15 cellular contexts compared by ENCODE assay signal in the genomic region with DNA sequence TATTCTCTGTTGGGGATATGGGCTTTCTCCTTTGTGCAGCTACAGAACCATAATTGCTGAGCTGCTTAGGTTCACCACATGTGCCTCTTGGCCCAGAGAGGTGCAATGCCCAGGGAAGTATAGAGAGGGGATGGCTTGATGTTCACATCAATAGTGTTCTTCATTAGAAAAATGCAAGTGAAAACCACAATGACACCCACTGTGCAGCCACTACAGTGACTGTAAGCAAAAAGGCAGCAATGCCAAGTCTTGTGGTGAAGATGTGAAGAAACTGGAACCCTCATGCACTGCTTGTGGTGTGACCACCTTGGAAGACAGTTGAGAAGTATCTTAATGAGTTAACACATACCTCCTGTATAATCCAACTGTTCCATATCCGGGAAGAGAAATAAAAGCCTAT.
A peak's percentile ranks its signal among the peaks of the same experiment; 100 is the strongest.
DNase-seq lines count a peak whose midpoint lies in the region; ATAC-seq and TF ChIP-seq lines count a peak whose summit lies in the region.
"Had no signal": no experiment of that assay in that cellular context is flagged by ENCODE, and none has a peak within 500 bp of the region (broad histone marks: within the 10 kb centered on the region; RNA-seq: fewer than 3 reads in every experiment).

No MANE protein-coding gene starts in this region.

- no peaks in the 10 kb centered on the region for H3K9me3 Mint-ChIP-seq in stimulated activated naive CD8-positive, alpha-beta T cell treated with anti-CD3 and anti-CD28 coated beads, Interleukin-15, Interleukin-2, amounts not matched to agents 100 ng/mL and 50 ng/mL, for 24 hours
- H3K9me3 Mint-ChIP-seq: CD4-positive, alpha-beta memory T cell; H9 had no signal

- peaks cover 24% of the 10 kb centered on the region for H3K27me3 Mint-ChIP-seq in stimulated activated naive CD8-positive, alpha-beta T cell treated with anti-CD3 and anti-CD28 coated beads, Interleukin-15, Interleukin-2, amounts not matched to agents 100 ng/mL and 50 ng/mL, for 24 hours

- H3K4me3 Mint-ChIP-seq in stimulated activated naive CD8-positive, alpha-beta T cell treated with anti-CD3 and anti-CD28 coated beads, Interleukin-15, Interleukin-2, amounts not matched to agents 100 ng/mL and 50 ng/mL, for 24 hours: no peak overlapping the region
- H3K4me3 Mint-ChIP-seq: CD4-positive, alpha-beta memory T cell; H9 had no signal

- peaks cover 17% of the 10 kb centered on the region for H3K4me1 Mint-ChIP-seq in stimulated activated naive CD8-positive, alpha-beta T cell treated with anti-CD3 and anti-CD28 coated beads, Interleukin-15, Interleukin-2, amounts not matched to agents 100 ng/mL and 50 ng/mL, for 24 hours (ENCODE audit: low read depth)
- H3K4me1 Mint-ChIP-seq: CD4-positive, alpha-beta memory T cell had no signal

- in situ Hi-C loops in astrocyte of the spinal cord (cut with HindIII; ENCODE audit: low sequenced_read_pairs): no loop called here

- peak; percentile 82 for DNase-seq in Jurkat, Clone E6-1 (ENCODE audit: low read depth, low spot score)
- DNase-seq in RPMI7951 (ENCODE audit: low read depth): peak; percentile 43
- peak; percentile 76 for DNase-seq in astrocyte of the spinal cord (ENCODE audit: low read depth, low spot score)
- no peak for DNase-seq in activated T-cell treated with anti-CD3 and anti-CD28 coated beads for 4 hours
- DNase-seq: CD4-positive, alpha-beta memory T cell; H9; NCI-H1092 treated with DMSO at 0.1 percent for 48 hours; NCI-H1694; NCI-H2107; NCI-H2227 treated with DMSO at 0.1 percent for 48 hours; NCI-H524 treated with DMSO at 0.1 percent for 48 hours had no signal

- ATAC-seq in GM18520 (IDR thresholded peaks at IDR 0.05; ENCODE audit: unreplicated experiment) (no peak), HG03457 (IDR thresholded peaks at IDR 0.05; ENCODE audit: unreplicated experiment) (no peak)
- ATAC-seq: K562 had no signal

- TF ChIP-seq CTCF in astrocyte of the spinal cord (IDR thresholded peaks at IDR 0.05; ENCODE audit: low read depth, low read length): no peak

- no peak overlapping the region for H3K4me3 ChIP-seq in Jurkat, Clone E6-1 (ENCODE audit: low read length)
- no peak overlapping the region for H3K4me3 ChIP-seq in astrocyte of the spinal cord (ENCODE audit: low read depth, low read length)
- H3K4me3 ChIP-seq: K562 had no signal

- peak overlapping the region; percentile 24 for H3K27ac Mint-ChIP-seq in stimulated activated naive CD8-positive, alpha-beta T cell treated with anti-CD3 and anti-CD28 coated beads, Interleukin-15, Interleukin-2, amounts not matched to agents 100 ng/mL and 50 ng/mL, for 24 hours
- H3K27ac Mint-ChIP-seq: CD4-positive, alpha-beta memory T cell; H9 had no signal

- no peaks in the 10 kb centered on the region for H3K36me3 Mint-ChIP-seq in stimulated activated naive CD8-positive, alpha-beta T cell treated with anti-CD3 and anti-CD28 coated beads, Interleukin-15, Interleukin-2, amounts not matched to agents 100 ng/mL and 50 ng/mL, for 24 hours (ENCODE audit: low read depth)
- H3K36me3 Mint-ChIP-seq: CD4-positive, alpha-beta memory T cell had no signal
